16 cellular contexts compared by ENCODE assay signal in genomic region chr16:72894291-72895151, GRCh38.
DNase-seq lines count a peak whose midpoint lies in the region; ATAC-seq and TF ChIP-seq lines count a peak whose summit lies in the region.
"Had no signal": no experiment of that assay in that cellular context is flagged by ENCODE, and none has a peak within 500 bp of the region (broad histone marks: within the 10 kb centered on the region; RNA-seq: fewer than 3 reads in every experiment).

No MANE protein-coding gene starts in this region.

- H3K27me3 Mint-ChIP-seq in WTC11 (ENCODE audit: low read depth), result no peaks in the 10 kb centered on the region
- H3K27me3 Mint-ChIP-seq: activated naive CD4-positive, alpha-beta T cell treated with anti-CD3 and anti-CD28 coated beads, Interleukin-2, amount 50 U/mL, for 24 hours had no signal

- no peak overlapping the region for H3K27ac Mint-ChIP-seq in WTC11
- H3K27ac Mint-ChIP-seq: activated naive CD4-positive, alpha-beta T cell treated with anti-CD3 and anti-CD28 coated beads, Interleukin-2, amount 50 U/mL, for 24 hours had no signal

- H3K18ac ChIP-seq in neuronal stem cell (ENCODE audit: low read length), result peak overlapping the region; percentile 1

- no peak for ATAC-seq in WTC11
- no peak for ATAC-seq in GM19467 (IDR thresholded peaks at IDR 0.05; ENCODE audit: unreplicated experiment)

- H3K9ac ChIP-seq in SK-N-MC (ENCODE audit: insufficient read length), result no peak overlapping the region
- H3K9ac ChIP-seq in neuronal stem cell (ENCODE audit: low read depth, low read length, poor library complexity), result no peak overlapping the region

- H3K27me3 ChIP-seq in A673 (replicated peaks; ENCODE audit: insufficient read depth, low read depth, low read length, poor library complexity) (no peaks in the 10 kb centered on the region), neuronal stem cell (ENCODE audit: control insufficient read depth in 3 of 3, insufficient read depth in 3 of 3, low read depth in 1 of 3, low read length in 3 of 3) (no peaks in the 10 kb centered on the region)

- no peak overlapping the region for H2BK120ac ChIP-seq in neuronal stem cell (ENCODE audit: low read depth, low read length)

- H3K4me3 ChIP-seq in A673 (ENCODE audit: low read depth, low read length, poor library complexity, severe bottlenecking), result peak overlapping the region; percentile 20
- H3K4me3 ChIP-seq in SK-N-MC, result no peak overlapping the region
- no peak overlapping the region for H3K4me3 ChIP-seq in fibroblast of villous mesenchyme (ENCODE audit: low read depth, low read length)
- no peak overlapping the region for H3K4me3 ChIP-seq in neuronal stem cell (ENCODE audit: low read length in 2 of 2)

- H3K36me3 ChIP-seq in A673 (ENCODE audit: insufficient read depth, low read length, poor library complexity, severe bottlenecking) (no peaks in the 10 kb centered on the region), SK-N-MC (ENCODE audit: insufficient read depth, low read length) (no peaks in the 10 kb centered on the region), neuronal stem cell (replicated peaks in 1 of 2; ENCODE audit: control insufficient read depth in 2 of 2, insufficient read depth in 2 of 2, low read length in 2 of 2) (peaks cover 0 to 81% of the 10 kb centered on the region in 2 donors)

- no peak overlapping the region for H2BK12ac ChIP-seq in neuronal stem cell (ENCODE audit: low read length)

- H4K8ac ChIP-seq in neuronal stem cell (ENCODE audit: low read depth, low read length), result no peak overlapping the region

- peak overlapping the region; percentile 81 for H3K27ac ChIP-seq in A673 (ENCODE audit: low read depth, low read length, poor library complexity, severe bottlenecking)
- H3K27ac ChIP-seq in SK-N-MC, result no peak overlapping the region
- H3K27ac ChIP-seq in neuronal stem cell (replicated peaks; ENCODE audit: low read length), result no peak overlapping the region

- H2AFZ ChIP-seq in neuronal stem cell (ENCODE audit: low read length), result no peak overlapping the region

- intact Hi-C loops in A673 (cut with micrococcal nuclease; ENCODE audit: unreplicated experiment), result no loop called here

- H3K9me3 Mint-ChIP-seq in WTC11, result peaks cover 6% of the 10 kb centered on the region; the same call in 1 of the 2 replicates
- H3K9me3 Mint-ChIP-seq: activated naive CD4-positive, alpha-beta T cell treated with anti-CD3 and anti-CD28 coated beads, Interleukin-2, amount 50 U/mL, for 24 hours had no signal

- no peaks in the 10 kb centered on the region for H3K36me3 Mint-ChIP-seq in WTC11
- H3K36me3 Mint-ChIP-seq: activated naive CD4-positive, alpha-beta T cell treated with anti-CD3 and anti-CD28 coated beads, Interleukin-2, amount 50 U/mL, for 24 hours had no signal

- TF ChIP-seq CTCF in A673 (conservative IDR thresholded peaks at IDR 0.05; ENCODE audit: low read depth, low read length), result no peak
- TF ChIP-seq CTCF in fibroblast of villous mesenchyme (IDR thresholded peaks at IDR 0.05; ENCODE audit: insufficient read depth, low read depth, low read length), result no peak
- no peak for TF ChIP-seq CTCF in WTC11 (IDR thresholded peaks at IDR 0.05)

- H3K4me1 ChIP-seq in A673 (ENCODE audit: insufficient read depth, low read length, poor library complexity, severe bottlenecking) (peaks cover 40% of the 10 kb centered on the region), neuronal stem cell (ENCODE audit: control insufficient read depth in 2 of 2, insufficient read depth in 1 of 2, low read depth in 1 of 2, low read length in 2 of 2) (peaks cover 5 to 15% of the 10 kb centered on the region in 2 donors)

- BruUV-seq in A673 (replicated peaks; lab: Mats Ljungman, UMichigan), result no TSS peak

- no CpG with 5 or more reads among the region's 18 CpGs for WGBS in neuronal stem cell (ENCODE audit: extremely low coverage in 2 of 2, insufficient read length in 2 of 2, insufficient replicate concordance in 1 of 2), 2 donors

- POLR2A ChIA-PET in A673 (lab: Charles Lee; ENCODE audit: low non-redundant PET) (no interaction called here), WTC11 (lab: Charles Lee) (no interaction called here)

- no peak overlapping the region for H3K4me3 Mint-ChIP-seq in WTC11
- H3K4me3 Mint-ChIP-seq: activated naive CD4-positive, alpha-beta T cell treated with anti-CD3 and anti-CD28 coated beads, Interleukin-2, amount 50 U/mL, for 24 hours had no signal

- 0 out of 2 replicates have a peak, but pooled peaks cover 3% of the 10 kb centered on the region for H3K4me1 Mint-ChIP-seq in WTC11
- H3K4me1 Mint-ChIP-seq: activated naive CD4-positive, alpha-beta T cell treated with anti-CD3 and anti-CD28 coated beads, Interleukin-2, amount 50 U/mL, for 24 hours had no signal

- H4K91ac ChIP-seq in neuronal stem cell (ENCODE audit: low read depth, low read length, poor library complexity), result no peak overlapping the region

- CTCF ChIA-PET in A673 (lab: Charles Lee) (interaction anchor here (1.0 kb wide), 1 partner anchor 62 kb away, joined by 5 read pairs; no protein-coding TSS in a partner anchor), WTC11 (lab: Charles Lee) (interaction anchor here (0.9 to 1.3 kb wide), 3 partner anchors 38 to 67 kb away, joined by 3 to 6 read pairs (median 4); no protein-coding TSS in a partner anchor)

- H2BK15ac ChIP-seq in neuronal stem cell (ENCODE audit: low read length), result no peak overlapping the region

- H2BK5ac ChIP-seq in neuronal stem cell (ENCODE audit: low read length), result no peak overlapping the region

- H3K4me2 ChIP-seq in neuronal stem cell (ENCODE audit: insufficient read depth, low read length, poor library complexity, severe bottlenecking), result no peak overlapping the region

- H3K14ac ChIP-seq in neuronal stem cell (ENCODE audit: low read length), result no peak overlapping the region

- H3K23ac ChIP-seq in neuronal stem cell (ENCODE audit: low read depth, low read length, poor library complexity), result no peak overlapping the region

- H3K4ac ChIP-seq in neuronal stem cell (ENCODE audit: low read length), result no peak overlapping the region

- no peaks in the 10 kb centered on the region for H3K9me3 ChIP-seq in A673 (ENCODE audit: low read depth, low read length, poor library complexity, severe bottlenecking)
- H3K9me3 ChIP-seq in SK-N-MC (ENCODE audit: low read depth, low read length), result no peaks in the 10 kb centered on the region
- peaks cover 0 to 3% of the 10 kb centered on the region in 2 donors for H3K9me3 ChIP-seq in neuronal stem cell (replicated peaks in 1 of 2; ENCODE audit: control insufficient read depth in 2 of 2, insufficient read depth in 1 of 2, low read depth in 1 of 2, low read length in 2 of 2)

- no peaks in the 10 kb centered on the region for H3K79me1 ChIP-seq in neuronal stem cell (ENCODE audit: low read depth, low read length)

- H2AK5ac ChIP-seq in neuronal stem cell (ENCODE audit: low read depth, low read length), result no peak overlapping the region

- DNase-seq in A673 (ENCODE audit: low spot score), result peak; percentile 94
- peak; percentile 14 for DNase-seq in SK-N-MC (ENCODE audit: low read depth, low spot score)
- peak; percentile 30 for DNase-seq in fibroblast of villous mesenchyme (ENCODE audit: low read depth)
- DNase-seq in neuronal stem cell (ENCODE audit: low spot score), result no peak
- no peak for DNase-seq in AG08395 (ENCODE audit: low spot score)
- no peak for DNase-seq in WTC11 (ENCODE audit: low spot score)
- DNase-seq in midbrain (lab: John Stamatoyannopoulos, UW), result no peak
- DNase-seq: effector memory CD4-positive, alpha-beta T cell; hippocampal formation; Karpas-422; mesendoderm; retina; T1000; trophoblast cell had no signal

TF ChIP-seq in WTC11, 78 proteins besides CTCF, POLR2A, EP300 and RAD21:
- TF ChIP-seq JUN (CRISPR knock-in tag; IDR thresholded peaks at IDR 0.05) (no peak), ZBTB21 (CRISPR knock-in tag; IDR thresholded peaks at IDR 0.05; ENCODE audit: borderline replicate concordance) (no peak), ZNF512 (CRISPR knock-in tag; IDR thresholded peaks at IDR 0.05; ENCODE audit: borderline replicate concordance) (no peak), FOXK1 (CRISPR knock-in tag; IDR thresholded peaks at IDR 0.05) (no peak)
- TF ChIP-seq, protein P1, sequence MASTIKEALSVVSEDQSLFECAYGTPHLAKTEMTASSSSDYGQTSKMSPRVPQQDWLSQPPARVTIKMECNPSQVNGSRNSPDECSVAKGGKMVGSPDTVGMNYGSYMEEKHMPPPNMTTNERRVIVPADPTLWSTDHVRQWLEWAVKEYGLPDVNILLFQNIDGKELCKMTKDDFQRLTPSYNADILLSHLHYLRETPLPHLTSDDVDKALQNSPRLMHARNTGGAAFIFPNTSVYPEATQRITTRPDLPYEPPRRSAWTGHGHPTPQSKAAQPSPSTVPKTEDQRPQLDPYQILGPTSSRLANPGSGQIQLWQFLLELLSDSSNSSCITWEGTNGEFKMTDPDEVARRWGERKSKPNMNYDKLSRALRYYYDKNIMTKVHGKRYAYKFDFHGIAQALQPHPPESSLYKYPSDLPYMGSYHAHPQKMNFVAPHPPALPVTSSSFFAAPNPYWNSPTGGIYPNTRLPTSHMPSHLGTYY (CRISPR knock-in tag; IDR thresholded peaks at IDR 0.05), result no peak
TF ChIP-seq in WTC11: peak in this region for 0.

Comparison
In these comparisons a context has a peak if more than half of its experiments do, and no peak if none do; other contexts are left out.
1. DNase-seq: peak in A673 (single experiment), SK-N-MC (single experiment) and fibroblast of villous mesenchyme (single experiment); none in neuronal stem cell (single experiment), AG08395 (single experiment), WTC11 (single experiment) and midbrain (single experiment).